Comparison of ENCODE assay signal across 10 cellular contexts in genomic region chr2:20185176-20186022, GRCh38. TPM values are rescaled to one million over a fixed set of nuclear protein-coding genes. Genes with fewer than 3 reads are reported as not detected.
DNase-seq lines count a peak whose midpoint lies in the region; ATAC-seq and TF ChIP-seq lines count a peak whose summit lies in the region.
"Had no signal": no experiment of that assay in that cellular context is flagged by ENCODE, and none has a peak within 500 bp of the region (broad histone marks: within the 10 kb centered on the region; RNA-seq: fewer than 3 reads in every experiment).

No MANE protein-coding gene starts in this region.

- no peaks in the 10 kb centered on the region for H3K9me3 Mint-ChIP-seq in CD14-positive monocyte
- no peaks in the 10 kb centered on the region for H3K9me3 Mint-ChIP-seq in chondrocyte (ENCODE audit: low read depth)
- no peaks in the 10 kb centered on the region for H3K9me3 Mint-ChIP-seq in effector memory CD8-positive, alpha-beta T cell

- H3K36me3 Mint-ChIP-seq in CD14-positive monocyte (no peaks in the 10 kb centered on the region), chondrocyte (ENCODE audit: low read depth) (no peaks in the 10 kb centered on the region)
- no peaks in the 10 kb centered on the region for H3K36me3 Mint-ChIP-seq in effector memory CD8-positive, alpha-beta T cell (ENCODE audit: insufficient read depth)

- no peak overlapping the region for H3K4me3 ChIP-seq in mucosa of stomach (ENCODE audit: low read length)
- H3K4me3 ChIP-seq in prostate gland = no peak overlapping the region

- no peak for ATAC-seq in effector memory CD8-positive, alpha-beta T cell (replicated peaks)

- 82% methylated on average over 18 of the region's 18 CpGs for WGBS in prostate gland

- no peak overlapping the region for H3K27ac ChIP-seq in prostate gland

- H3K4me1 ChIP-seq in mucosa of stomach (ENCODE audit: control insufficient read depth, insufficient read depth, low read length) (peaks cover 87% of the 10 kb centered on the region), prostate gland (replicated peaks) (peaks cover 3% of the 10 kb centered on the region)

- H3K27me3 ChIP-seq in mucosa of stomach (ENCODE audit: control insufficient read depth, insufficient read depth, low read length) = no peaks in the 10 kb centered on the region
- no peaks in the 10 kb centered on the region for H3K27me3 ChIP-seq in prostate gland (replicated peaks; ENCODE audit: insufficient read depth)

- H3K4me3 Mint-ChIP-seq in CD14-positive monocyte (peak overlapping the region; percentile 6 to 63), chondrocyte (ENCODE audit: unreplicated experiment) (no peak overlapping the region)
- no peak overlapping the region for H3K4me3 Mint-ChIP-seq in effector memory CD8-positive, alpha-beta T cell

- no peaks in the 10 kb centered on the region for H3K9me3 ChIP-seq in mucosa of stomach (ENCODE audit: control insufficient read depth, low read length)
- no peaks in the 10 kb centered on the region for H3K9me3 ChIP-seq in prostate gland

- DNase-seq in CD14-positive monocyte (ENCODE audit: low spot score) (peak; percentile 87), MV-4-11 (lab: John Stamatoyannopoulos, UW) (peak; percentile 72), chondrocyte (ENCODE audit: low spot score) (no peak), prostate gland (ENCODE audit: low spot score) (no peak)
- DNase-seq in stimulated activated naive CD4-positive, alpha-beta T cell treated with Interleukin-2 at 50 U/mL for 16 hours (lab: John Stamatoyannopoulos, UW) = no peak
- DNase-seq in effector memory CD8-positive, alpha-beta T cell = no peak
- DNase-seq in activated naive CD4-positive, alpha-beta T cell treated with anti-CD3 and anti-CD28 coated beads, Interleukin-2, amount 50 U/mL, for 16 hours = no peak
- DNase-seq: MM.1S, SW 1271 had no signal

- peak overlapping the region; percentile 65 for H3K9ac ChIP-seq in mucosa of stomach (ENCODE audit: low read length)

- H3K36me3 ChIP-seq in mucosa of stomach (ENCODE audit: control insufficient read depth, insufficient read depth, low read length) (no peaks in the 10 kb centered on the region), prostate gland (no peaks in the 10 kb centered on the region)

- intact Hi-C loops in CD14-positive monocyte (cut with micrococcal nuclease) = no loop called here
- intact Hi-C loops in prostate gland (cut with DNase I) = no loop called here

- TF ChIP-seq CTCF in CD14-positive monocyte (IDR thresholded peaks at IDR 0.05) (no peak), chondrocyte (IDR thresholded peaks at IDR 0.05) (no peak), prostate gland (IDR thresholded peaks at IDR 0.05) (no peak)

- no peak for TF ChIP-seq POLR2A in prostate gland (IDR thresholded peaks at IDR 0.05)

- peak overlapping the region; percentile 77 to 94 (median 90) for H3K27ac Mint-ChIP-seq in CD14-positive monocyte
- peak overlapping the region; percentile 80 for H3K27ac Mint-ChIP-seq in chondrocyte (ENCODE audit: unreplicated experiment)
- H3K27ac Mint-ChIP-seq in effector memory CD8-positive, alpha-beta T cell = no peak overlapping the region

- H3K27me3 Mint-ChIP-seq in CD14-positive monocyte (ENCODE audit: low read depth in 3 of 3) (peaks cover 2 to 6% (median 3%) of the 10 kb centered on the region in 3 donors), chondrocyte (ENCODE audit: low read depth) (no peaks in the 10 kb centered on the region)
- H3K27me3 Mint-ChIP-seq in effector memory CD8-positive, alpha-beta T cell = peaks cover 21 to 45% of the 10 kb centered on the region in 2 donors

- H3K4me1 Mint-ChIP-seq in CD14-positive monocyte = peaks cover 25% of the 10 kb centered on the region
- peaks cover 35% of the 10 kb centered on the region for H3K4me1 Mint-ChIP-seq in chondrocyte (ENCODE audit: low read depth)
- peaks cover 0 to 1% of the 10 kb centered on the region in 2 donors for H3K4me1 Mint-ChIP-seq in effector memory CD8-positive, alpha-beta T cell (ENCODE audit: low read depth in 2 of 2)

RNA-seq across cellular contexts. Expression of gene SDC1, which starts 39.5 kb away (rescaled TPM):
- not detected for polyA plus RNA-seq in CD14-positive monocyte
- total RNA-seq in chondrocyte (11.4 to 13.2 TPM (median 12.6 TPM) in 3 replicates), prostate gland (100 to 1,000 TPM; 103 to 167 TPM)

Comparison
In these comparisons a context has a peak if more than half of its experiments do, and no peak if none do; other contexts are left out.
1. DNase-seq: peak in CD14-positive monocyte (single experiment) and MV-4-11 (single experiment); none in chondrocyte (single experiment), stimulated activated naive CD4-positive, alpha-beta T cell treated with Interleukin-2 at 50 U/mL for 16 hours (single experiment), effector memory CD8-positive, alpha-beta T cell (0 of 3), prostate gland (single experiment) and activated naive CD4-positive, alpha-beta T cell treated with anti-CD3 and anti-CD28 coated beads, Interleukin-2, amount 50 U/mL, for 16 hours (single experiment).
2. H3K27ac Mint-ChIP-seq: peak in CD14-positive monocyte (7 of 7) and chondrocyte (single experiment); none in effector memory CD8-positive, alpha-beta T cell (0 of 2).
3. H3K4me3 Mint-ChIP-seq: peak in CD14-positive monocyte (2 of 2); none in chondrocyte (single experiment) and effector memory CD8-positive, alpha-beta T cell (0 of 2).